ENCODE assay signal across 9 cellular contexts in the genomic region with DNA sequence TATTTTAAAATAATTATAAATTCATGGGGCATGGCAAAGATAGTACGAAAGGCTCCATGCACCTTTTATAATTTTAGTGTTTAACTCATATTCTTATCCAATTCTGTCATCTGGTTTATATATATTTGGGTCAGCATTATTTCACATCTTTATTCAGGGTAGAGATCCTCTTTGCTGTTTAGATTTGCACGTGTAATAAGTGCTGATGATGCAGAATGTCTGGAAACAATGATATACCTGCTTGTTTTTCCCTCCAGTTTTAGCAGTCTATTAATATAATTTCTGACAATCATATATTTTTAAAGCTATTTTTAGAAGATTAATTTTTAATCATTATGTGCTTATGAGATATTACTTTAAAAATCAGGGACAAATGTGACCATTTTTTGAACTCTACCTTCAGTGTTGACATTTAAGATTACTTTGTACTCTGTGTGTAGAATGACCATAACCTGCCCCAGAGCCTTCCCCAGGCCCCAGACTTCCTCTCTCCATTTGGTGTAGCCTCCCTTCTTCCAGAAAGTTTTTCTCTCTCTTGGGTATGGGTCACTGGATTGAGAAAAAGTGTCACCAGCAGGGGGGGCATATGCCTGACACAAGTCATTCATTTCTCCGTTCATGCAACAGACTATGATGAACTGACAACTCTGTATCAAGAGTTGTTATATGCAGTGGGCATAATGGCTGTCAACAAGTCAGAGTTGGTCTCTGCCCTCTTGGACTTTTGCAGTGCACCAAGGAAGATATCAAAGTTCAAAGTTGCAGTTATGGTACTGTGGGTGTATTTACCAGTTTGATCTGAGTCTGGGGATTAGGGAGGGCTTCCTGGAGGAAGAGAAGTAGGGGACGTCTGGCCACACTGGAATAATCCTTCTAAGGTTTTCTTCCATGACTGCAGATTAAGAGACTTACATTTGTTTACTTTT.
DNase-seq lines count a peak whose midpoint lies in the region; FAIRE-seq and TF ChIP-seq lines count a peak whose summit lies in the region.
"Had no signal": no experiment of that assay in that cellular context is flagged by ENCODE, and none has a peak within 500 bp of the region (broad histone marks: within the 10 kb centered on the region; RNA-seq: fewer than 3 reads in every experiment).

No MANE protein-coding gene starts in this region.

- H2AFZ ChIP-seq in Karpas-422 (ENCODE audit: low read length) = no peak overlapping the region
- H2AFZ ChIP-seq in osteoblast (ENCODE audit: low read length) = peak overlapping the region; percentile 42

- no peaks in the 10 kb centered on the region for H3K9me2 ChIP-seq in Karpas-422 (replicated peaks; ENCODE audit: insufficient read depth, low read length)

- peak; percentile 38 for DNase-seq in DMS53 (lab: John Stamatoyannopoulos, UW)
- no peak for DNase-seq in DMS53 treated with DMSO at 0.1 percent for 48 hours (lab: John Stamatoyannopoulos, UW; ENCODE audit: unreplicated experiment)
- DNase-seq in Karpas-422 = peak; percentile 55
- DNase-seq in dermis blood vessel endothelial cell = peak; percentile 40
- DNase-seq in osteoblast (ENCODE audit: insufficient read length, low spot score, missing footprints) = no peak
- no peak for DNase-seq in RCC 7860 (ENCODE audit: low spot score)
- no peak for DNase-seq in GOT3 (lab: John Stamatoyannopoulos, UW)
- DNase-seq in effector CD4-positive, alpha-beta T cell = no peak
- DNase-seq: activated B cell treated with CpG ODN at 0.5 μM for 24 hours had no signal

- H3K4me1 ChIP-seq in Karpas-422 (ENCODE audit: low read length) = no peaks in the 10 kb centered on the region
- H3K4me1 ChIP-seq in osteoblast (ENCODE audit: insufficient read depth, low read length) = no peaks in the 10 kb centered on the region

- no peak overlapping the region for H3K4me3 ChIP-seq in Karpas-422 (ENCODE audit: low read length)
- H3K4me3 ChIP-seq in osteoblast (ENCODE audit: insufficient read depth, low read length) = no peak overlapping the region

- H4K20me1 ChIP-seq in Karpas-422 (ENCODE audit: insufficient read depth, low read depth, low read length) = no peaks in the 10 kb centered on the region
- H4K20me1 ChIP-seq in osteoblast (ENCODE audit: insufficient read depth, low read length) = no peaks in the 10 kb centered on the region

- H3K9ac ChIP-seq in Karpas-422 (ENCODE audit: low read length) = no peak overlapping the region

- FAIRE-seq in RCC 7860 (lab: Jason Lieb, UNC) = no peak

- H3K4me2 ChIP-seq in Karpas-422 (ENCODE audit: low read depth, low read length, poor library complexity, severe bottlenecking) = no peak overlapping the region
- H3K4me2 ChIP-seq in osteoblast (ENCODE audit: insufficient read depth, low read length) = no peak overlapping the region

- H3K27ac ChIP-seq in Karpas-422 (ENCODE audit: low read length) (no peak overlapping the region), osteoblast (ENCODE audit: low read depth, low read length) (no peak overlapping the region)

- H3K9me3 ChIP-seq in Karpas-422 (ENCODE audit: low read length) = no peaks in the 10 kb centered on the region
- H3K9me3 ChIP-seq in osteoblast (ENCODE audit: low read depth, low read length) = no peaks in the 10 kb centered on the region

- H3K36me3 ChIP-seq in Karpas-422 (ENCODE audit: insufficient read depth, low read length) (no peaks in the 10 kb centered on the region), osteoblast (ENCODE audit: insufficient read depth, low read length) (no peaks in the 10 kb centered on the region)

- TF ChIP-seq CTCF in osteoblast (IDR thresholded peaks at IDR 0.05; ENCODE audit: extremely low read depth, low read depth, low read length) = peak; percentile 46

- H3K27me3 ChIP-seq in Karpas-422 (ENCODE audit: low read length) (no peaks in the 10 kb centered on the region), osteoblast (ENCODE audit: insufficient read depth, low read length) (no peaks in the 10 kb centered on the region)

- H3K79me2 ChIP-seq in Karpas-422 (ENCODE audit: low read length) (no peaks in the 10 kb centered on the region), osteoblast (ENCODE audit: insufficient read depth, low read length) (no peaks in the 10 kb centered on the region)

Comparison
In these comparisons a context has a peak if more than half of its experiments do, and no peak if none do; other contexts are left out.
1. DNase-seq: peak in DMS53 (single experiment), Karpas-422 (single experiment) and dermis blood vessel endothelial cell (single experiment); none in DMS53 treated with DMSO at 0.1 percent for 48 hours (single experiment), osteoblast (single experiment), RCC 7860 (single experiment), GOT3 (single experiment) and effector CD4-positive, alpha-beta T cell (single experiment).